In the genomic region with DNA sequence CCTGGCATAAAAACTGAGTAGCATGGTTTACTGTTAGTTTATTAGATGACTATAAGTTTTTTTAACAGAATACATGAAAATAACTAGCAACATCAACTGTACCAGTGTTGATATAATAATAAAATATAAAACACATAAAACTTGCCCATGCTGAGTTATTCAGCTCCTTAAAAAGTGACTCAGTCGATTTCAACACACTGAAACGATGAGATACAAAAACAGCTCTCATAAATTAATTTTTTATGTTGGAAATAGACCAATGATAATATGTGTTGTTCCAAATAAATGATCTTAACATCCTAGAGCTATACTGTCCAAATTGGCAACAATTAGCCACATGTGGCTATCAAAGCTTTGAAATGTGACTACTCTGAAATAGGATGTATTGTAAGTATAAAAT, we compare ENCODE assay signal across 20 cellular contexts. TPM values are rescaled to one million over a fixed set of nuclear protein-coding genes. Genes with fewer than 3 reads are reported as not detected.
A peak's percentile ranks its signal among the peaks of the same experiment; 100 is the strongest.
DNase-seq lines count a peak whose midpoint lies in the region; ATAC-seq, FAIRE-seq and TF ChIP-seq lines count a peak whose summit lies in the region.
"Had no signal": no experiment of that assay in that cellular context is flagged by ENCODE, and none has a peak within 500 bp of the region (broad histone marks: within the 10 kb centered on the region; RNA-seq: fewer than 3 reads in every experiment).

No MANE protein-coding gene starts in this region.

- peaks cover 73% of the 10 kb centered on the region for H3K36me3 ChIP-seq in Karpas-422 (ENCODE audit: insufficient read depth, low read length)
- H3K36me3 ChIP-seq in bronchial epithelial cell (ENCODE audit: control insufficient read depth, insufficient read depth, low read length) = no peaks in the 10 kb centered on the region
- no peaks in the 10 kb centered on the region for H3K36me3 ChIP-seq in mesenchymal stem cell (ENCODE audit: control insufficient read depth in 1 of 2, insufficient read depth in 2 of 2, low read depth in 1 of 2, low read length in 2 of 2)
- no peaks in the 10 kb centered on the region for H3K36me3 ChIP-seq in hepatocyte (replicated peaks; ENCODE audit: insufficient read depth, low read depth)
- H3K36me3 ChIP-seq: heart right ventricle, spleen, vagina had no signal

- H4K91ac ChIP-seq in mesenchymal stem cell (ENCODE audit: low read length) = no peak overlapping the region

- H3K4me1 ChIP-seq in Karpas-422 (ENCODE audit: low read length) (peaks cover 88% of the 10 kb centered on the region), mesenchymal stem cell (ENCODE audit: control insufficient read depth, insufficient read depth, low read depth, low read length) (no peaks in the 10 kb centered on the region), hepatocyte (ENCODE audit: insufficient read depth) (no peaks in the 10 kb centered on the region)

- peaks cover 99% of the 10 kb centered on the region for H3K79me2 ChIP-seq in Karpas-422 (ENCODE audit: low read length)
- H3K79me2 ChIP-seq in hepatocyte = no peaks in the 10 kb centered on the region

- no peak overlapping the region for H2AFZ ChIP-seq in Karpas-422 (ENCODE audit: low read length)
- no peak overlapping the region for H2AFZ ChIP-seq in mesenchymal stem cell (ENCODE audit: low read depth, low read length)
- H2AFZ ChIP-seq in hepatocyte = no peak overlapping the region

- TF ChIP-seq CTCF in bronchial epithelial cell (IDR thresholded peaks at IDR 0.05; ENCODE audit: insufficient read depth, low read length, severe bottlenecking) (no peak), hepatocyte (IDR thresholded peaks at IDR 0.05; ENCODE audit: poor library complexity) (no peak)

- FAIRE-seq in bronchial epithelial cell (lab: Jason Lieb, UNC) = no peak

- WGBS in mesenchymal stem cell = 90% methylated on average over 2 of the region's 2 CpGs
- WGBS in hepatocyte (ENCODE audit: low lambda C conversion rate, missing lambda C conversion rate) = 82% methylated on average over 2 of the region's 2 CpGs

- no peak overlapping the region for H2BK15ac ChIP-seq in mesenchymal stem cell (ENCODE audit: low read depth, poor library complexity, severe bottlenecking)

- H3K4me3 ChIP-seq in Karpas-422 (ENCODE audit: low read length) (no peak overlapping the region), bronchial epithelial cell (ENCODE audit: low read depth, low read length) (no peak overlapping the region), mesenchymal stem cell (ENCODE audit: insufficient read depth in 1 of 2, low read depth in 1 of 2, low read length in 2 of 2) (no peak overlapping the region), hepatocyte (no peak overlapping the region)
- H3K4me3 ChIP-seq: heart right ventricle, spleen, vagina had no signal

- H3K14ac ChIP-seq in mesenchymal stem cell (ENCODE audit: low read length in 2 of 2) = no peak overlapping the region

- no peak overlapping the region for H2BK5ac ChIP-seq in mesenchymal stem cell (ENCODE audit: low read depth, low read length, poor library complexity, severe bottlenecking)

- no peak overlapping the region for H3K4me2 ChIP-seq in Karpas-422 (ENCODE audit: low read depth, low read length, poor library complexity, severe bottlenecking)
- no peak overlapping the region for H3K4me2 ChIP-seq in mesenchymal stem cell (ENCODE audit: low read length, poor library complexity, severe bottlenecking)
- H3K4me2 ChIP-seq in hepatocyte = no peak overlapping the region

- H2AK5ac ChIP-seq in mesenchymal stem cell (ENCODE audit: low read length, severe bottlenecking) = no peak overlapping the region

- H3K23ac ChIP-seq in mesenchymal stem cell (ENCODE audit: low read length in 2 of 2) = no peak overlapping the region

- peaks cover 2% of the 10 kb centered on the region for H3K79me1 ChIP-seq in mesenchymal stem cell (replicated peaks; ENCODE audit: low read length, poor library complexity, severe bottlenecking)

- no peak for ATAC-seq in GM21786 (IDR thresholded peaks at IDR 0.05; ENCODE audit: unreplicated experiment)

- H3K4ac ChIP-seq in mesenchymal stem cell (ENCODE audit: low read depth in 1 of 2, low read length in 2 of 2) = no peak overlapping the region

- no peaks in the 10 kb centered on the region for H3K9me2 ChIP-seq in Karpas-422 (replicated peaks; ENCODE audit: insufficient read depth, low read length)
- H3K9me2 ChIP-seq in hepatocyte (replicated peaks; ENCODE audit: insufficient read depth) = no peaks in the 10 kb centered on the region

- no peak overlapping the region for H2BK12ac ChIP-seq in mesenchymal stem cell (ENCODE audit: low read length in 2 of 2)

- H3K9ac ChIP-seq in Karpas-422 (ENCODE audit: low read length) (no peak overlapping the region), mesenchymal stem cell (ENCODE audit: low read length) (peak overlapping the region; percentile 41)

- H3K27ac ChIP-seq in Karpas-422 (ENCODE audit: low read length) (peak overlapping the region; percentile 7), mesenchymal stem cell (ENCODE audit: low read length, poor library complexity, severe bottlenecking) (no peak overlapping the region), hepatocyte (no peak overlapping the region)
- H3K27ac ChIP-seq: heart right ventricle, spleen, vagina had no signal

- H4K8ac ChIP-seq in mesenchymal stem cell (ENCODE audit: low read length) = no peak overlapping the region

- DNase-seq in EL (peak; percentile 19), Karpas-422 (no peak), bronchial epithelial cell (ENCODE audit: low read depth) (peak; percentile 25), mesenchymal stem cell (no peak), SKM-1 treated with dmso at 0.1 percent for 144 hours (lab: John Stamatoyannopoulos, UW; ENCODE audit: unreplicated experiment) (no peak), hepatocyte (ENCODE audit: low spot score) (no peak)
- DNase-seq: activated CD4-positive, alpha-beta T cell treated with anti-CD3 and anti-CD28 coated beads, Interleukin-2, amount 10 ng/mL, durations not matched to agents 7 days and 5 days; activated CD8-positive, alpha-beta memory T cell treated with anti-CD3 and anti-CD28 coated beads, Interleukin-2, amount 50 U/mL, for 48 hours; activated gamma-delta T cell; cortex of kidney; heart right ventricle; naive B cell; NCI-H146; NCI-H2227 treated with DMSO at 0.1 percent for 48 hours; RPMI8226; spleen; stimulated activated CD8-positive, alpha-beta memory T cell treated with anti-CD3 and anti-CD28 coated beads, Interleukin-4, amount 100 ng/mL, for 48 hours; substantia nigra had no signal

- no peak overlapping the region for H2BK120ac ChIP-seq in mesenchymal stem cell (ENCODE audit: low read depth, low read length)

- H3K9me3 ChIP-seq in Karpas-422 (ENCODE audit: low read length) (no peaks in the 10 kb centered on the region), mesenchymal stem cell (ENCODE audit: control insufficient read depth, low read length) (no peaks in the 10 kb centered on the region), hepatocyte (ENCODE audit: low read depth) (no peaks in the 10 kb centered on the region)
- H3K9me3 ChIP-seq: spleen, vagina had no signal

- H3K27me3 ChIP-seq in Karpas-422 (ENCODE audit: low read length) (no peaks in the 10 kb centered on the region), bronchial epithelial cell (ENCODE audit: control insufficient read depth, insufficient read depth, low read length) (no peaks in the 10 kb centered on the region), mesenchymal stem cell (ENCODE audit: control insufficient read depth in 1 of 2, insufficient read depth in 1 of 2, low read length in 2 of 2) (no peaks in the 10 kb centered on the region), hepatocyte (no peaks in the 10 kb centered on the region)
- H3K27me3 ChIP-seq: heart right ventricle, spleen, vagina had no signal

- no peaks in the 10 kb centered on the region for H4K20me1 ChIP-seq in Karpas-422 (ENCODE audit: insufficient read depth, low read depth, low read length)
- no peaks in the 10 kb centered on the region for H4K20me1 ChIP-seq in hepatocyte (ENCODE audit: insufficient read depth, poor library complexity, severe bottlenecking)

- H3K18ac ChIP-seq in mesenchymal stem cell (ENCODE audit: low read depth in 1 of 2, low read length in 2 of 2) = no peak overlapping the region

RNA-seq across cellular contexts. Expression of a gene that starts 15.9 kb away (rescaled TPM):
- total RNA-seq in Karpas-422 (2014; rRNA removed; shearing (Covaris generic); ENCODE audit: low replicate concordance) = 205 and 360 TPM in 2 replicates
- total RNA-seq in bronchial epithelial cell = under 0.01 and 0.53 TPM in 2 replicates
- polyA plus RNA-seq in mesenchymal stem cell (2013, experiment 1 of 2) = 6.3 TPM
- 6.7 TPM for polyA plus RNA-seq in mesenchymal stem cell (2013, experiment 2 of 2)
- 25.6 and 29.6 TPM in 2 replicates for total RNA-seq in hepatocyte
- polyA plus RNA-seq in hepatocyte = 17.3 and 17.7 TPM in 2 replicates
- total RNA-seq: activated CD4-positive, alpha-beta T cell treated with anti-CD3 and anti-CD28 coated beads, Interleukin-2, amount 10 ng/mL, durations not matched to agents 7 days and 5 days had no signal

Comparison
In these comparisons a context has a peak if more than half of its experiments do, and no peak if none do; other contexts are left out.
1. DNase-seq: peak in EL (single experiment) and bronchial epithelial cell (single experiment); none in Karpas-422 (single experiment), mesenchymal stem cell (single experiment), SKM-1 treated with dmso at 0.1 percent for 144 hours (single experiment) and hepatocyte (single experiment).
2. RNA of a gene that starts 15.9 kb away (total RNA-seq): 205 to 360 TPM in Karpas-422 and 25.6 to 29.6 TPM in hepatocyte; under 0.01 to 0.53 TPM in bronchial epithelial cell; every median in the first group is over 10 times any median in the second.